Comparison of ENCODE assay signal across 8 cellular contexts in genomic region chr15:75508741-75509532, GRCh38. TPM values are rescaled to one million over a fixed set of nuclear protein-coding genes. Genes with fewer than 3 reads are reported as not detected.
DNase-seq lines count a peak whose midpoint lies in the region; ATAC-seq and TF ChIP-seq lines count a peak whose summit lies in the region.

No MANE protein-coding gene starts in this region.

- H3K27ac Mint-ChIP-seq in endodermal cell = no peak overlapping the region

- DNase-seq in AML-193 (lab: John Stamatoyannopoulos, UW) = peak; percentile 55 to 61
- no peak for DNase-seq in Peyer's patch
- DNase-seq in endodermal cell = peak; percentile 56
- peak; percentile 2 to 66 for DNase-seq in trophoblast cell
- DNase-seq in H4 (ENCODE audit: low spot score) = no peak

- no peaks in the 10 kb centered on the region for H3K79me2 ChIP-seq in trophoblast cell (ENCODE audit: control insufficient read depth, insufficient read depth, low read length, poor library complexity)

- no peak overlapping the region for H2AFZ ChIP-seq in trophoblast cell (ENCODE audit: insufficient read depth, low read length, poor library complexity)

- H3K4me2 ChIP-seq in trophoblast cell (ENCODE audit: low read length) = no peak overlapping the region

- TF ChIP-seq POLR2A in Peyer's patch (IDR thresholded peaks at IDR 0.05) = no peak

- H4K12ac ChIP-seq in trophoblast cell (ENCODE audit: low read depth, low read length) = no peak overlapping the region

- 93 to 95% methylated on average over 5 to 8 of the region's 8 CpGs for WGBS in endodermal cell (ENCODE audit: insufficient coverage in 1 of 2, insufficient read length in 1 of 2), 2 experiments
- WGBS in trophoblast cell (ENCODE audit: extremely low coverage, insufficient coverage, insufficient read length) = no CpG with 5 or more reads among the region's 8 CpGs

- H3K36me3 Mint-ChIP-seq in endodermal cell (ENCODE audit: low read depth) = peaks cover 70% of the 10 kb centered on the region

- no peak overlapping the region for H3K14ac ChIP-seq in trophoblast cell (ENCODE audit: low read length)

- H3K4me1 ChIP-seq in Peyer's patch (no peaks in the 10 kb centered on the region), endodermal cell (ENCODE audit: control insufficient read depth, insufficient read depth, low read length) (no peaks in the 10 kb centered on the region), trophoblast cell (ENCODE audit: control insufficient read depth in 1 of 2, insufficient read depth in 2 of 2, low read length in 2 of 2) (no peaks in the 10 kb centered on the region)

- no peak overlapping the region for H3K4me3 Mint-ChIP-seq in endodermal cell

- H3K4ac ChIP-seq in trophoblast cell (ENCODE audit: low read depth, low read length) = no peak overlapping the region

- H3K36me3 ChIP-seq in Peyer's patch = peaks cover 0 to 54% (median 0%) of the 10 kb centered on the region in 3 donors
- H3K36me3 ChIP-seq in endodermal cell (ENCODE audit: control insufficient read depth, insufficient read depth, low read length) = peaks cover 78% of the 10 kb centered on the region
- peaks cover 19 to 29% of the 10 kb centered on the region in 2 experiments for H3K36me3 ChIP-seq in trophoblast cell (ENCODE audit: control insufficient read depth in 1 of 2, insufficient read depth in 2 of 2, low read length in 2 of 2)

- no peak for ATAC-seq in HG03457 (IDR thresholded peaks at IDR 0.05; ENCODE audit: unreplicated experiment)
- ATAC-seq in GM19324 (IDR thresholded peaks at IDR 0.05; ENCODE audit: low FRiP score, unreplicated experiment) = no peak

- H3K27me3 Mint-ChIP-seq in endodermal cell (ENCODE audit: insufficient read depth) = no peaks in the 10 kb centered on the region

- TF ChIP-seq CTCF in GM12872 (IDR thresholded peaks at IDR 0.05; ENCODE audit: insufficient read depth, low read depth, low read length) (peak; percentile 52), Peyer's patch (IDR thresholded peaks at IDR 0.05) (peak in 4 of 6 experiments; percentile 34 to 58 (median 52)), endodermal cell (conservative IDR thresholded peaks at IDR 0.05) (peak; percentile 76)

- no peak overlapping the region for H2AK5ac ChIP-seq in trophoblast cell (ENCODE audit: low read length)

- H3K18ac ChIP-seq in trophoblast cell (ENCODE audit: low read length) = no peak overlapping the region

- H2BK5ac ChIP-seq in trophoblast cell (ENCODE audit: low read depth, low read length, poor library complexity) = no peak overlapping the region

- H3K79me1 ChIP-seq in trophoblast cell (ENCODE audit: low read length) = no peaks in the 10 kb centered on the region

- H2BK120ac ChIP-seq in trophoblast cell (ENCODE audit: insufficient read depth, low read length, poor library complexity) = no peak overlapping the region

- H3K4me1 Mint-ChIP-seq in endodermal cell = peaks cover 5% of the 10 kb centered on the region

- H3K23ac ChIP-seq in trophoblast cell (ENCODE audit: low read length) = no peak overlapping the region

- no peak overlapping the region for H2BK12ac ChIP-seq in trophoblast cell (ENCODE audit: low read length)

- no peak overlapping the region for H4K91ac ChIP-seq in trophoblast cell (ENCODE audit: low read depth, low read length)

- H3K27ac ChIP-seq in Peyer's patch = peak overlapping the region in 2 of 4 donors; percentile 2 to 10
- no peak overlapping the region for H3K27ac ChIP-seq in endodermal cell (ENCODE audit: low read depth, low read length)
- H3K27ac ChIP-seq in trophoblast cell (ENCODE audit: low read depth, low read length) = no peak overlapping the region

- H3K9ac ChIP-seq in endodermal cell (ENCODE audit: extremely low read depth, low read length, poor library complexity, severe bottlenecking) (no peak overlapping the region), trophoblast cell (ENCODE audit: low read length) (no peak overlapping the region)

- H4K8ac ChIP-seq in trophoblast cell (ENCODE audit: low read depth, low read length) = no peak overlapping the region

- H3K9me3 ChIP-seq in Peyer's patch (no peaks in the 10 kb centered on the region), endodermal cell (ENCODE audit: control insufficient read depth, low read length) (peaks cover 18% of the 10 kb centered on the region), trophoblast cell (ENCODE audit: insufficient read depth, low read depth, low read length) (peaks cover 2% of the 10 kb centered on the region)

- H3K9me3 Mint-ChIP-seq in endodermal cell = peaks cover 15% of the 10 kb centered on the region

- H3K27me3 ChIP-seq in Peyer's patch (no peaks in the 10 kb centered on the region), endodermal cell (ENCODE audit: control insufficient read depth, insufficient read depth, low read length, poor library complexity, severe bottlenecking) (no peaks in the 10 kb centered on the region), trophoblast cell (ENCODE audit: insufficient read depth, low read length) (no peaks in the 10 kb centered on the region)

- no peak overlapping the region for H3K4me3 ChIP-seq in Peyer's patch
- H3K4me3 ChIP-seq in endodermal cell (ENCODE audit: low read length) = no peak overlapping the region
- no peak overlapping the region for H3K4me3 ChIP-seq in trophoblast cell (ENCODE audit: low read depth, low read length)

RNA-seq across cellular contexts. Expression of gene SIN3A, which starts 57.4 kb away (rescaled TPM):
- 10 to 100 TPM; 31.5 to 53.6 (median 35.2) TPM for total RNA-seq in Peyer's patch
- 100 to 1,000 TPM; 119 to 123 TPM for total RNA-seq in endodermal cell
- 56.8 TPM for polyA plus RNA-seq in endodermal cell (2013, experiment 1 of 2)
- 56.4 TPM for polyA plus RNA-seq in endodermal cell (2013, experiment 2 of 2)
- 27.7 and 28.8 TPM in 2 replicates for polyA plus RNA-seq in trophoblast cell (2013)
- 23.9 and 24.4 TPM in 2 replicates for total RNA-seq in H4 (2014; rRNA removed; shearing (Covaris generic))

Comparison
In these comparisons a context has a peak if more than half of its experiments do, and no peak if none do; other contexts are left out.
1. DNase-seq: peak in AML-193 (2 of 2), endodermal cell (single experiment) and trophoblast cell (2 of 2); none in Peyer's patch (0 of 3) and H4 (single experiment).
2. Peak in every context shown above with its lines, with median percentiles within 50 percentile points of each other: CTCF ChIP-seq.